ENCODE assay signal across 17 cellular contexts in the genomic region with DNA sequence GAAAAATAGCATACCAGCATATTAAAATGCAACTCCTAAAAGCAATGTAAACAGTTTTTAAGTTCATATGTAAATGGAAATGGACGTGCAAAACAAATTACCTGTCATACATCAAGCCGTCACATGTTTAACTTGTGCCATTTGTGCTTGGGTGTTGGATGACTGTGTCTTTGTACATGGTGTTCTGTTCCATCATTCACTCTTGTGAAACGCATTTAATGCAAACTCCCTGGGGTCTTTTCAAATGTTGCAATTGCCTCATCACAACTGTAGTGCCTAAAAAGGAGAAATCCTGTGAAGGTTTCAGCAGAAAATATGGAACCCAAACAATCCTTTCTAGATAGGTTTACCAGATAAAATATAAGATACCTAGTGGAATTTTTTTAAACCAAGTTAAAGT. TPM values are rescaled to one million over a fixed set of nuclear protein-coding genes. Genes with fewer than 3 reads are reported as not detected.
DNase-seq lines count a peak whose midpoint lies in the region; ATAC-seq, FAIRE-seq and TF ChIP-seq lines count a peak whose summit lies in the region.
"Had no signal": no experiment of that assay in that cellular context is flagged by ENCODE, and none has a peak within 500 bp of the region (broad histone marks: within the 10 kb centered on the region; RNA-seq: fewer than 3 reads in every experiment).

No MANE protein-coding gene starts in this region.

- FAIRE-seq in urothelium cell line (lab: Jason Lieb, UNC), result peak; percentile 72
- FAIRE-seq: H1 had no signal

- peak in 2 of 3 experiments; percentile 19 to 68 for DNase-seq in NCI-H1417 (lab: John Stamatoyannopoulos, UW)
- no peak for DNase-seq in NCI-H1417 treated with DMSO at 0.1 percent for 48 hours (lab: John Stamatoyannopoulos, UW)
- peak; percentile 84 for DNase-seq in MCF 10A (ENCODE audit: unreplicated experiment)
- DNase-seq in breast epithelium (ENCODE audit: low spot score in 2 of 2), result no peak
- DNase-seq in amniotic epithelial cell (ENCODE audit: low read depth), result peak; percentile 77
- DNase-seq in urothelium cell line (ENCODE audit: low spot score), result no peak
- no peak for DNase-seq in right lobe of liver
- DNase-seq in Caco-2, result no peak
- DNase-seq: AML-193; CD8-positive, alpha-beta memory T cell; DMS 273 treated with DMSO at 0.1 percent for 48 hours; HFFc6 had no signal

- CTCF ChIA-PET in MCF 10A (lab: Yijun Ruan, JAX) (no interaction called here), Caco-2 (lab: Charles Lee) (no interaction called here)

- H3K27ac Mint-ChIP-seq in MCF 10A (ENCODE audit: low read depth, unreplicated experiment) (peak overlapping the region; percentile 95), Caco-2 (ENCODE audit: unreplicated experiment) (no peak overlapping the region)
- H3K27ac Mint-ChIP-seq: CD8-positive, alpha-beta memory T cell; HFFc6 had no signal

- no TSS peak for BruUV-seq in MCF 10A (replicated peaks; lab: Mats Ljungman, UMichigan)
- no TSS peak for BruUV-seq in Caco-2 (replicated peaks; lab: Mats Ljungman, UMichigan)

- H3K27ac ChIP-seq in breast epithelium (no peak overlapping the region), right lobe of liver (no peak overlapping the region)
- H3K27ac ChIP-seq: 22Rv1, BLaER1 had no signal

- H3K36me3 Mint-ChIP-seq in MCF 10A (ENCODE audit: insufficient read depth, unreplicated experiment) (peaks cover 13% of the 10 kb centered on the region), Caco-2 (ENCODE audit: insufficient read depth, unreplicated experiment) (no peaks in the 10 kb centered on the region)
- H3K36me3 Mint-ChIP-seq: CD8-positive, alpha-beta memory T cell had no signal

- H3K36me3 ChIP-seq in breast epithelium (no peaks in the 10 kb centered on the region), right lobe of liver (no peaks in the 10 kb centered on the region), Caco-2 (ENCODE audit: control insufficient read depth, insufficient read depth, low read length) (no peaks in the 10 kb centered on the region)
- H3K36me3 ChIP-seq: BLaER1 had no signal

- TF ChIP-seq POLR2A in breast epithelium (IDR thresholded peaks at IDR 0.05) (no peak), right lobe of liver (IDR thresholded peaks at IDR 0.05) (no peak)

- POLR2A ChIA-PET in MCF 10A (lab: Yijun Ruan, JAX), result no interaction called here
- POLR2A ChIA-PET in Caco-2 (lab: Charles Lee), result no interaction called here

- no peak overlapping the region for H3K4me3 ChIP-seq in breast epithelium
- no peak overlapping the region for H3K4me3 ChIP-seq in right lobe of liver
- no peak overlapping the region for H3K4me3 ChIP-seq in Caco-2 (ENCODE audit: low read depth, low read length)
- H3K4me3 ChIP-seq: BLaER1, HAP-1 had no signal

- 85% methylated on average over 3 of the region's 3 CpGs for WGBS in right lobe of liver (ENCODE audit: insufficient coverage, low coverage, low lambda C conversion rate, missing lambda C conversion rate)

- H3K4me1 Mint-ChIP-seq in MCF 10A (ENCODE audit: insufficient read depth, unreplicated experiment), result peaks cover 12% of the 10 kb centered on the region
- H3K4me1 Mint-ChIP-seq in Caco-2 (ENCODE audit: low read depth, unreplicated experiment), result peaks cover 12% of the 10 kb centered on the region

- H3K27me3 ChIP-seq in breast epithelium, result no peaks in the 10 kb centered on the region
- H3K27me3 ChIP-seq in right lobe of liver, result no peaks in the 10 kb centered on the region
- H3K27me3 ChIP-seq in Caco-2 (replicated peaks; ENCODE audit: control insufficient read depth, insufficient read depth, low read length), result no peaks in the 10 kb centered on the region; the same call in 1 of the 2 replicates
- H3K27me3 ChIP-seq: BLaER1 had no signal

- intact Hi-C loops in MCF 10A (cut with micrococcal nuclease) (no loop called here), breast epithelium (cut with DNase I; ENCODE audit: low total_unique reads) (no loop called here), right lobe of liver (cut with DNase I) (loop anchor here in 1 of 2 donors (10.0 kb wide), 1 partner anchor 189 kb away; no protein-coding TSS in a partner anchor), Caco-2 (cut with micrococcal nuclease; ENCODE audit: unreplicated experiment) (no loop called here)

- H3K27me3 Mint-ChIP-seq in MCF 10A (ENCODE audit: insufficient read depth, unreplicated experiment) (no peaks in the 10 kb centered on the region), Caco-2 (ENCODE audit: insufficient read depth, unreplicated experiment) (no peaks in the 10 kb centered on the region)

- H3K9me3 Mint-ChIP-seq in MCF 10A (ENCODE audit: unreplicated experiment), result no peaks in the 10 kb centered on the region
- no peaks in the 10 kb centered on the region for H3K9me3 Mint-ChIP-seq in Caco-2 (ENCODE audit: unreplicated experiment)
- H3K9me3 Mint-ChIP-seq: CD8-positive, alpha-beta memory T cell; HFFc6 had no signal

- H3K9me3 ChIP-seq in breast epithelium (no peaks in the 10 kb centered on the region), right lobe of liver (no peaks in the 10 kb centered on the region), Caco-2 (no peaks in the 10 kb centered on the region)
- H3K9me3 ChIP-seq: BLaER1, HAP-1 had no signal

- no peak for ATAC-seq in right lobe of liver

- no peaks in the 10 kb centered on the region for H3K4me1 ChIP-seq in breast epithelium
- H3K4me1 ChIP-seq in right lobe of liver, result no peaks in the 10 kb centered on the region
- no peaks in the 10 kb centered on the region for H3K4me1 ChIP-seq in Caco-2
- H3K4me1 ChIP-seq: BLaER1 had no signal

- H3K4me3 Mint-ChIP-seq in MCF 10A (ENCODE audit: unreplicated experiment) (no peak overlapping the region), Caco-2 (ENCODE audit: unreplicated experiment) (no peak overlapping the region)
- H3K4me3 Mint-ChIP-seq: CD8-positive, alpha-beta memory T cell; HFFc6 had no signal

- TF ChIP-seq CTCF in MCF 10A (IDR thresholded peaks at IDR 0.05; ENCODE audit: unreplicated experiment) (no peak), breast epithelium (IDR thresholded peaks at IDR 0.05) (no peak), right lobe of liver (IDR thresholded peaks at IDR 0.05) (no peak), Caco-2 (IDR thresholded peaks at IDR 0.05; ENCODE audit: insufficient read depth in 1 of 2, low read depth in 1 of 2, low read length in 1 of 2, severe bottlenecking in 1 of 2, unreplicated experiment in 1 of 2) (no peak)

RNA-seq across cellular contexts. Expression of gene PHOX2B, which starts 52.4 kb away (rescaled TPM):
- not detected in 2 replicates for total RNA-seq in MCF 10A (2022)
- total RNA-seq in breast epithelium, result not detected
- not detected for total RNA-seq in right lobe of liver
- total RNA-seq in Caco-2 (2022), result not detected in 2 replicates
- total RNA-seq: CD8-positive, alpha-beta memory T cell; Daoy; H1; HFFc6 had no signal

Comparison
In these comparisons a context has a peak if more than half of its experiments do, and no peak if none do; other contexts are left out.
1. DNase-seq: peak in NCI-H1417 (2 of 3), MCF 10A (single experiment) and amniotic epithelial cell (single experiment); none in NCI-H1417 treated with DMSO at 0.1 percent for 48 hours (single experiment), breast epithelium (0 of 2), urothelium cell line (single experiment), right lobe of liver (0 of 3) and Caco-2 (0 of 2).